1 cellular context compared by ENCODE assay signal in genomic region chr3:32825601-32826375, GRCh38.
TF ChIP-seq lines count a peak whose summit lies in the region.

No MANE protein-coding gene starts in this region.

TF ChIP-seq in HepG2, 621 proteins besides CTCF, POLR2A, EP300 and RAD21 (continued from another document and continues in another):
- TF ChIP-seq KIAA2018 (CRISPR knock-in tag; IDR thresholded peaks at IDR 0.05; ENCODE audit: borderline replicate concordance) (no peak), ZNF737 (CRISPR knock-in tag; IDR thresholded peaks at IDR 0.05; ENCODE audit: borderline replicate concordance) (no peak), KMT2A (CRISPR knock-in tag; IDR thresholded peaks at IDR 0.05) (no peak), BCL3 (CRISPR knock-in tag; IDR thresholded peaks at IDR 0.05) (no peak), ZMYM3 (CRISPR knock-in tag; IDR thresholded peaks at IDR 0.05) (peak; percentile 38), GATA4 (IDR thresholded peaks at IDR 0.05; ENCODE audit: borderline replicate concordance, low read depth) (no peak), CHCHD3 (CRISPR knock-in tag; IDR thresholded peaks at IDR 0.05) (no peak), ZNF333 (CRISPR knock-in tag; IDR thresholded peaks at IDR 0.05; ENCODE audit: borderline replicate concordance) (no peak), FOXK2 (IDR thresholded peaks at IDR 0.05) (no peak), CEBPG (CRISPR knock-in tag; IDR thresholded peaks at IDR 0.05) (no peak), RBM22 (optimal IDR thresholded peaks at IDR 0.05; ENCODE audit: low read length) (peak; percentile 79), ZSCAN20 (CRISPR knock-in tag; IDR thresholded peaks at IDR 0.05; ENCODE audit: borderline replicate concordance) (peak; percentile 78), IKZF5 (CRISPR knock-in tag; IDR thresholded peaks at IDR 0.05) (no peak), ZFP62 (CRISPR knock-in tag; IDR thresholded peaks at IDR 0.05) (no peak), SIX1 (CRISPR knock-in tag; IDR thresholded peaks at IDR 0.05; ENCODE audit: borderline replicate concordance) (peak; percentile 65; the same call in 1 of the 2 replicates), MEIS1 (CRISPR knock-in tag; IDR thresholded peaks at IDR 0.05; ENCODE audit: borderline replicate concordance) (peak; percentile 75; the same call in 1 of the 2 replicates), ZNF724P (CRISPR knock-in tag; IDR thresholded peaks at IDR 0.05; ENCODE audit: borderline replicate concordance) (no peak), ARID2 (CRISPR knock-in tag; IDR thresholded peaks at IDR 0.05; ENCODE audit: borderline replicate concordance) (no peak), POGZ (CRISPR knock-in tag; IDR thresholded peaks at IDR 0.05) (no peak), ZNF329 (CRISPR knock-in tag; IDR thresholded peaks at IDR 0.05; ENCODE audit: low read depth) (no peak), MTA1 (CRISPR knock-in tag; IDR thresholded peaks at IDR 0.05; ENCODE audit: borderline replicate concordance) (no peak), ELF1 (CRISPR knock-in tag; IDR thresholded peaks at IDR 0.05) (no peak), EZH2 (conservative IDR thresholded peaks at IDR 0.05; ENCODE audit: low read depth, low read length) (no peak), NR2F6 (IDR thresholded peaks at IDR 0.05) (peak; percentile 39; the same call in 1 of the 2 replicates), NR2F6 (CRISPR knock-in tag; IDR thresholded peaks at IDR 0.05) (no peak), EHMT2 (IDR thresholded peaks at IDR 0.05; ENCODE audit: borderline replicate concordance, low read depth, low read length) (no peak), RCOR2 (CRISPR knock-in tag; IDR thresholded peaks at IDR 0.05) (no peak), ZNF264 (CRISPR knock-in tag; IDR thresholded peaks at IDR 0.05) (no peak), ZBTB46 (CRISPR knock-in tag; IDR thresholded peaks at IDR 0.05; ENCODE audit: borderline replicate concordance) (no peak), PRPF4 (IDR thresholded peaks at IDR 0.05; ENCODE audit: low read depth, low read length, poor library complexity, severe bottlenecking) (no peak), ARNT2 (CRISPR knock-in tag; IDR thresholded peaks at IDR 0.05; ENCODE audit: low read depth) (no peak), CBX5 (CRISPR knock-in tag; IDR thresholded peaks at IDR 0.05; ENCODE audit: borderline replicate concordance) (no peak), MLLT10 (CRISPR knock-in tag; IDR thresholded peaks at IDR 0.05) (peak; percentile 89; the same call in 1 of the 2 replicates), THYN1 (CRISPR knock-in tag; IDR thresholded peaks at IDR 0.05; ENCODE audit: borderline replicate concordance, low read depth) (no peak), CREB1 (IDR thresholded peaks at IDR 0.05) (no peak), CREB1 (CRISPR knock-in tag; IDR thresholded peaks at IDR 0.05) (no peak), ZNF879 (CRISPR knock-in tag; IDR thresholded peaks at IDR 0.05) (no peak), MEIS2 (CRISPR knock-in tag; IDR thresholded peaks at IDR 0.05) (no peak), SNAI1 (CRISPR knock-in tag; IDR thresholded peaks at IDR 0.05; ENCODE audit: borderline replicate concordance) (no peak)
- TF ChIP-seq, protein P1, sequence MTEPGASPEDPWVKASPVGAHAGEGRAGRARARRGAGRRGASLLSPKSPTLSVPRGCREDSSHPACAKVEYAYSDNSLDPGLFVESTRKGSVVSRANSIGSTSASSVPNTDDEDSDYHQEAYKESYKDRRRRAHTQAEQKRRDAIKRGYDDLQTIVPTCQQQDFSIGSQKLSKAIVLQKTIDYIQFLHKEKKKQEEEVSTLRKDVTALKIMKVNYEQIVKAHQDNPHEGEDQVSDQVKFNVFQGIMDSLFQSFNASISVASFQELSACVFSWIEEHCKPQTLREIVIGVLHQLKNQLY (CRISPR knock-in tag; IDR thresholded peaks at IDR 0.05) = no peak
- TF ChIP-seq, protein P2, sequence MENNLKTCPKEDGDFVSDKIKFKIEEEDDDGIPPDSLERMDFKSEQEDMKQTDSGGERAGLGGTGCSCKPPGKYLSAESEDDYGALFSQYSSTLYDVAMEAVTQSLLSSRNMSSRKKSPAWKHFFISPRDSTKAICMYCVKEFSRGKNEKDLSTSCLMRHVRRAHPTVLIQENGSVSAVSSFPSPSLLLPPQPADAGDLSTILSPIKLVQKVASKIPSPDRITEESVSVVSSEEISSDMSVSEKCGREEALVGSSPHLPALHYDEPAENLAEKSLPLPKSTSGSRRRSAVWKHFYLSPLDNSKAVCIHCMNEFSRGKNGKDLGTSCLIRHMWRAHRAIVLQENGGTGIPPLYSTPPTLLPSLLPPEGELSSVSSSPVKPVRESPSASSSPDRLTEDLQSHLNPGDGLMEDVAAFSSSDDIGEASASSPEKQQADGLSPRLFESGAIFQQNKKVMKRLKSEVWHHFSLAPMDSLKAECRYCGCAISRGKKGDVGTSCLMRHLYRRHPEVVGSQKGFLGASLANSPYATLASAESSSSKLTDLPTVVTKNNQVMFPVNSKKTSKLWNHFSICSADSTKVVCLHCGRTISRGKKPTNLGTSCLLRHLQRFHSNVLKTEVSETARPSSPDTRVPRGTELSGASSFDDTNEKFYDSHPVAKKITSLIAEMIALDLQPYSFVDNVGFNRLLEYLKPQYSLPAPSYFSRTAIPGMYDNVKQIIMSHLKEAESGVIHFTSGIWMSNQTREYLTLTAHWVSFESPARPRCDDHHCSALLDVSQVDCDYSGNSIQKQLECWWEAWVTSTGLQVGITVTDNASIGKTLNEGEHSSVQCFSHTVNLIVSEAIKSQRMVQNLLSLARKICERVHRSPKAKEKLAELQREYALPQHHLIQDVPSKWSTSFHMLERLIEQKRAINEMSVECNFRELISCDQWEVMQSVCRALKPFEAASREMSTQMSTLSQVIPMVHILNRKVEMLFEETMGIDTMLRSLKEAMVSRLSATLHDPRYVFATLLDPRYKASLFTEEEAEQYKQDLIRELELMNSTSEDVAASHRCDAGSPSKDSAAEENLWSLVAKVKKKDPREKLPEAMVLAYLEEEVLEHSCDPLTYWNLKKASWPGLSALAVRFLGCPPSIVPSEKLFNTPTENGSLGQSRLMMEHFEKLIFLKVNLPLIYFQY (CRISPR knock-in tag; IDR thresholded peaks at IDR 0.05; ENCODE audit: borderline replicate concordance) = no peak
- TF ChIP-seq, protein P3, sequence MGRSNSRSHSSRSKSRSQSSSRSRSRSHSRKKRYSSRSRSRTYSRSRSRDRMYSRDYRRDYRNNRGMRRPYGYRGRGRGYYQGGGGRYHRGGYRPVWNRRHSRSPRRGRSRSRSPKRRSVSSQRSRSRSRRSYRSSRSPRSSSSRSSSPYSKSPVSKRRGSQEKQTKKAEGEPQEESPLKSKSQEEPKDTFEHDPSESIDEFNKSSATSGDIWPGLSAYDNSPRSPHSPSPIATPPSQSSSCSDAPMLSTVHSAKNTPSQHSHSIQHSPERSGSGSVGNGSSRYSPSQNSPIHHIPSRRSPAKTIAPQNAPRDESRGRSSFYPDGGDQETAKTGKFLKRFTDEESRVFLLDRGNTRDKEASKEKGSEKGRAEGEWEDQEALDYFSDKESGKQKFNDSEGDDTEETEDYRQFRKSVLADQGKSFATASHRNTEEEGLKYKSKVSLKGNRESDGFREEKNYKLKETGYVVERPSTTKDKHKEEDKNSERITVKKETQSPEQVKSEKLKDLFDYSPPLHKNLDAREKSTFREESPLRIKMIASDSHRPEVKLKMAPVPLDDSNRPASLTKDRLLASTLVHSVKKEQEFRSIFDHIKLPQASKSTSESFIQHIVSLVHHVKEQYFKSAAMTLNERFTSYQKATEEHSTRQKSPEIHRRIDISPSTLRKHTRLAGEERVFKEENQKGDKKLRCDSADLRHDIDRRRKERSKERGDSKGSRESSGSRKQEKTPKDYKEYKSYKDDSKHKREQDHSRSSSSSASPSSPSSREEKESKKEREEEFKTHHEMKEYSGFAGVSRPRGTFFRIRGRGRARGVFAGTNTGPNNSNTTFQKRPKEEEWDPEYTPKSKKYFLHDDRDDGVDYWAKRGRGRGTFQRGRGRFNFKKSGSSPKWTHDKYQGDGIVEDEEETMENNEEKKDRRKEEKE (IDR thresholded peaks at IDR 0.05) = no peak
